Comparison of ENCODE assay signal across 24 cellular contexts in the genomic region with DNA sequence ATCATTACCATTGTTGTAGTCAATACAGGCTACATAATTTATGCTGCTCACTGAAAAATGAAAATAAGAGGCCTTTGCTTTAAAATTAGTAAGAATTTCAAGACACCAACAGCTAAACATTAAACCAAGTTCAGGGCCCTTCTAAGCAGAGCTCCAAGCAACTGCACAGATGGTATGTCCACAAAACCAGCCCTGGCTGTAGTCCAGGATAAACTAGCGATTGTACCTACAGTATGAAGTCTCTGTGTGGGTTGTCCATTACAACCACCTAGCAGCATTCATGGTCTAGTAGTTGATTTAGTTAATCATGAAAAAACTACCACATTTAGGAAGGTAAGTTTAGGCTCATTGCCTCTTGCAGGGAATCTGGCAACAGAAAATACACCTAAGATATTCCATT. TPM values are rescaled to one million over a fixed set of nuclear protein-coding genes. Genes with fewer than 3 reads are reported as not detected.
DNase-seq lines count a peak whose midpoint lies in the region; ATAC-seq, FAIRE-seq and TF ChIP-seq lines count a peak whose summit lies in the region.
"Had no signal": no experiment of that assay in that cellular context is flagged by ENCODE, and none has a peak within 500 bp of the region (broad histone marks: within the 10 kb centered on the region; RNA-seq: fewer than 3 reads in every experiment).

No MANE protein-coding gene starts in this region.

- H3K4me3 ChIP-seq in osteoblast (ENCODE audit: insufficient read depth, low read length): no peak overlapping the region
- H3K4me3 ChIP-seq: GM23248, HAP-1 had no signal

- no peaks in the 10 kb centered on the region for H3K9me3 Mint-ChIP-seq in natural killer cell treated with Interleukin-12 subunit alpha and Interleukin-12 subunit beta and Interleukin-15 and Interleukin-18, amount 100 ng/mL, for 72 hours
- no peaks in the 10 kb centered on the region for H3K9me3 Mint-ChIP-seq in naive thymus-derived CD8-positive, alpha-beta T cell
- H3K9me3 Mint-ChIP-seq: CD8-positive, alpha-beta memory T cell had no signal

- H3K4me3 Mint-ChIP-seq in natural killer cell treated with Interleukin-12 subunit alpha and Interleukin-12 subunit beta and Interleukin-15 and Interleukin-18, amount 100 ng/mL, for 72 hours: no peak overlapping the region
- no peak overlapping the region for H3K4me3 Mint-ChIP-seq in naive thymus-derived CD8-positive, alpha-beta T cell
- H3K4me3 Mint-ChIP-seq: CD4-positive, CD25-positive, alpha-beta regulatory T cell; CD8-positive, alpha-beta memory T cell had no signal

- H4K20me1 ChIP-seq in osteoblast (ENCODE audit: insufficient read depth, low read length): no peaks in the 10 kb centered on the region

- no peaks in the 10 kb centered on the region for H3K9me3 ChIP-seq in osteoblast (ENCODE audit: low read depth, low read length)
- H3K9me3 ChIP-seq: BE2C, HAP-1 had no signal

- no peak overlapping the region for H3K27ac Mint-ChIP-seq in natural killer cell treated with Interleukin-12 subunit alpha and Interleukin-12 subunit beta and Interleukin-15 and Interleukin-18, amount 100 ng/mL, for 72 hours
- H3K27ac Mint-ChIP-seq in naive thymus-derived CD8-positive, alpha-beta T cell: no peak overlapping the region
- H3K27ac Mint-ChIP-seq: CD4-positive, CD25-positive, alpha-beta regulatory T cell; CD8-positive, alpha-beta memory T cell had no signal

- ATAC-seq in esophagus mucosa (peak; percentile 18), GM18519 (IDR thresholded peaks at IDR 0.05; ENCODE audit: low FRiP score, unreplicated experiment) (no peak)
- ATAC-seq in natural killer cell treated with Interleukin-12 subunit alpha and Interleukin-12 subunit beta and Interleukin-15 and Interleukin-18, amount 100 ng/mL, for 72 hours: no peak
- ATAC-seq in naive thymus-derived CD8-positive, alpha-beta T cell: no peak

- no peak for TF ChIP-seq CTCF in osteoblast (IDR thresholded peaks at IDR 0.05; ENCODE audit: extremely low read depth, low read depth, low read length)

- H3K27me3 Mint-ChIP-seq in natural killer cell treated with Interleukin-12 subunit alpha and Interleukin-12 subunit beta and Interleukin-15 and Interleukin-18, amount 100 ng/mL, for 72 hours: peaks cover 0 to 2% of the 10 kb centered on the region in 2 donors
- no peaks in the 10 kb centered on the region for H3K27me3 Mint-ChIP-seq in naive thymus-derived CD8-positive, alpha-beta T cell

- H3K4me2 ChIP-seq in osteoblast (ENCODE audit: insufficient read depth, low read length): no peak overlapping the region

- H2AFZ ChIP-seq in osteoblast (ENCODE audit: low read length): no peak overlapping the region
- H2AFZ ChIP-seq: GM23248 had no signal

- no peak for FAIRE-seq in GM19239 (lab: Jason Lieb, UNC)
- FAIRE-seq: A204.1, GM12892, GM18507 had no signal

- no peaks in the 10 kb centered on the region for H3K36me3 ChIP-seq in osteoblast (ENCODE audit: insufficient read depth, low read length)
- H3K36me3 ChIP-seq: BE2C, HAP-1 had no signal

- H3K79me2 ChIP-seq in osteoblast (ENCODE audit: insufficient read depth, low read length): no peaks in the 10 kb centered on the region

- no peaks in the 10 kb centered on the region for H3K4me1 ChIP-seq in osteoblast (ENCODE audit: insufficient read depth, low read length)
- H3K4me1 ChIP-seq: BE2C, HAP-1 had no signal

- POLR2A ChIA-PET in naive thymus-derived CD8-positive, alpha-beta T cell (lab: Charles Lee): no interaction called here

- no peaks in the 10 kb centered on the region for H3K4me1 Mint-ChIP-seq in natural killer cell treated with Interleukin-12 subunit alpha and Interleukin-12 subunit beta and Interleukin-15 and Interleukin-18, amount 100 ng/mL, for 72 hours (ENCODE audit: low read depth in 2 of 2)
- H3K4me1 Mint-ChIP-seq in naive thymus-derived CD8-positive, alpha-beta T cell: no peaks in the 10 kb centered on the region
- H3K4me1 Mint-ChIP-seq: CD4-positive, CD25-positive, alpha-beta regulatory T cell; CD8-positive, alpha-beta memory T cell had no signal

- peaks cover 5% of the 10 kb centered on the region for H3K27me3 ChIP-seq in osteoblast (ENCODE audit: insufficient read depth, low read length)
- H3K27me3 ChIP-seq: BE2C had no signal

- DNase-seq in NCI-H69 (lab: John Stamatoyannopoulos, UW) (peak; percentile 19), kidney glomerular epithelial cell (lab: John Stamatoyannopoulos, UW) (peak; percentile 59), osteoblast (ENCODE audit: insufficient read length, low spot score, missing footprints) (peak; percentile 17), GM19239 (ENCODE audit: insufficient read length, low spot score) (no peak)
- no peak for DNase-seq in natural killer cell treated with Interleukin-12 subunit alpha and Interleukin-12 subunit beta and Interleukin-15 and Interleukin-18, amount 100 ng/mL, for 72 hours (ENCODE audit: low spot score)
- DNase-seq in naive thymus-derived CD8-positive, alpha-beta T cell: no peak
- DNase-seq: ACHN; BE2C; C1 segment of cervical spinal cord; CD4-positive, CD25-positive, alpha-beta regulatory T cell; CD8-positive, alpha-beta memory T cell; COR-L47; DMS153; DMS79; GDM1; GM23248 had no signal

- no peak overlapping the region for H3K27ac ChIP-seq in osteoblast (ENCODE audit: low read depth, low read length)
- H3K27ac ChIP-seq: GM23248 had no signal

- H3K36me3 Mint-ChIP-seq in natural killer cell treated with Interleukin-12 subunit alpha and Interleukin-12 subunit beta and Interleukin-15 and Interleukin-18, amount 100 ng/mL, for 72 hours: no peaks in the 10 kb centered on the region
- no peaks in the 10 kb centered on the region for H3K36me3 Mint-ChIP-seq in naive thymus-derived CD8-positive, alpha-beta T cell
- H3K36me3 Mint-ChIP-seq: CD4-positive, CD25-positive, alpha-beta regulatory T cell; CD8-positive, alpha-beta memory T cell had no signal

RNA-seq across cellular contexts. Expression of a gene that starts 35.3 kb away (rescaled TPM):
- 230 TPM for total RNA-seq in esophagus mucosa
- total RNA-seq in osteoblast: not detected in 2 replicates
- not detected for total RNA-seq in natural killer cell treated with Interleukin-12 subunit alpha and Interleukin-12 subunit beta and Interleukin-15 and Interleukin-18, amount 100 ng/mL, for 72 hours
- under 1 TPM in 1 of 2 experiments, not detected in 1; 0.11 TPM for total RNA-seq in naive thymus-derived CD8-positive, alpha-beta T cell
- not detected for polyA plus RNA-seq in naive thymus-derived CD8-positive, alpha-beta T cell
- total RNA-seq: CD4-positive, CD25-positive, alpha-beta regulatory T cell; CD8-positive, alpha-beta memory T cell; Daoy; GM23248; H4 had no signal
- polyA plus RNA-seq: CD4-positive, CD25-positive, alpha-beta regulatory T cell; CD8-positive, alpha-beta memory T cell; GM23248 had no signal

Comparison
In these comparisons a context has a peak if more than half of its experiments do, and no peak if none do; other contexts are left out.
1. DNase-seq: peak in NCI-H69 (single experiment), kidney glomerular epithelial cell (single experiment) and osteoblast (single experiment); none in natural killer cell treated with Interleukin-12 subunit alpha and Interleukin-12 subunit beta and Interleukin-15 and Interleukin-18, amount 100 ng/mL, for 72 hours (single experiment), naive thymus-derived CD8-positive, alpha-beta T cell (0 of 10) and GM19239 (single experiment).
2. RNA of a gene that starts 35.3 kb away (total RNA-seq): 230 TPM in esophagus mucosa (single experiment); 0.11 TPM in naive thymus-derived CD8-positive, alpha-beta T cell, not detected in osteoblast and not detected in natural killer cell treated with Interleukin-12 subunit alpha and Interleukin-12 subunit beta and Interleukin-15 and Interleukin-18, amount 100 ng/mL, for 72 hours; every median in the first group is over 100 times any median in the second.